ENCODE assay signal across 21 cellular contexts in the genomic region with DNA sequence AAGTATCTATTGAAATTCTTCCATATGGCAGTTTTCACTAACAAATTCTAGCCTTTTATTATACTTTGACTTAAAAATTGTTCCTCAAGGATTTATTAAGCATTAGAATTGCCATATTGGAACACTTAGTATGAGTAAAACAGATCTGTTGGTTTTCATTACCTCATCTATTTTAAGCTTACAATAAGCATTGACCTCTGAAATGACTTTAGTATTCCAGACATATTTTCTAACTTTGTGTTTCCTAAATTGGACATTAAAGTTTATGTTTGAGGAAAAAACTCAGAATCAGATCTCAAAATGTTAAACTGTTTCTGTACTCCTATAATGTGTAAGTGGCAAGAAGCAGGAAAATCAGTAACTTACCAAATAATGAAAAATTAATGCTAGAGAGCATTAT.
"Had no signal": no experiment of that assay in that cellular context is flagged by ENCODE, and none has a peak within 500 bp of the region (broad histone marks: within the 10 kb centered on the region; RNA-seq: fewer than 3 reads in every experiment).

No MANE protein-coding gene starts in this region.

- DNase-seq: activated CD4-positive, alpha-beta memory T cell treated with anti-CD3 and anti-CD28 coated beads for 36 hours; activated CD4-positive, alpha-beta T cell treated with anti-CD3 and anti-CD28 coated beads for 48 hours; activated gamma-delta T cell treated with Interleukin-2 at 50 U/mL for 16 hours; activated T-cell treated with anti-CD3 and anti-CD28 coated beads for 4 hours; cerebellar nuclear complex; effector CD4-positive, alpha-beta T cell; heart left ventricle; islet precursor cell; lower lobe of right lung; mesendoderm; mucosa of descending colon; nucleus accumbens; right lobe of liver; stimulated activated CD4-positive, alpha-beta T cell treated with anti-CD3 and anti-CD28 coated beads, Interleukin-1b, Interleukin-23, amount 100 ng/mL, for 48 hours; substantia nigra; tibial artery had no signal

- H3K27ac ChIP-seq: gastroesophageal sphincter, heart left ventricle, lower lobe of right lung, right lobe of liver, skin epidermis, tibial artery had no signal

- H3K27ac Mint-ChIP-seq: activated CD4-positive, alpha-beta memory T cell treated with anti-CD3 and anti-CD28 coated beads for 36 hours; activated naive CD4-positive, alpha-beta T cell treated with anti-CD3 and anti-CD28 coated beads, Interleukin-2, amount 50 U/mL, for 72 hours; dendritic cell treated with granulocyte-macrophage colony-stimulating factor and Interleukin-4, amounts not matched to agents 40 ng/mL and 50 ng/mL, for 4 days; stimulated activated naive CD8-positive, alpha-beta T cell treated with anti-CD3 and anti-CD28 coated beads, Interleukin-15, Interleukin-2, amounts not matched to agents 100 ng/mL and 50 ng/mL, for 24 hours had no signal

- H3K4me3 Mint-ChIP-seq: activated CD4-positive, alpha-beta memory T cell treated with anti-CD3 and anti-CD28 coated beads for 36 hours; dendritic cell treated with granulocyte-macrophage colony-stimulating factor and Interleukin-4, amounts not matched to agents 40 ng/mL and 50 ng/mL, for 4 days; stimulated activated naive CD8-positive, alpha-beta T cell treated with anti-CD3 and anti-CD28 coated beads, Interleukin-15, Interleukin-2, amounts not matched to agents 100 ng/mL and 50 ng/mL, for 24 hours had no signal

- ATAC-seq: activated naive CD4-positive, alpha-beta T cell treated with anti-CD3 and anti-CD28 coated beads, Interleukin-2, amount 50 U/mL, for 72 hours; gastroesophageal sphincter; heart left ventricle; lower lobe of right lung; mucosa of descending colon; right lobe of liver had no signal

- H3K4me3 ChIP-seq: gastroesophageal sphincter, heart left ventricle, lower lobe of right lung, mucosa of descending colon, right lobe of liver, skin epidermis, tibial artery had no signal

- H3K9me3 Mint-ChIP-seq: activated naive CD4-positive, alpha-beta T cell treated with anti-CD3 and anti-CD28 coated beads, Interleukin-2, amount 50 U/mL, for 72 hours; dendritic cell treated with granulocyte-macrophage colony-stimulating factor and Interleukin-4, amounts not matched to agents 40 ng/mL and 50 ng/mL, for 4 days; stimulated activated naive CD8-positive, alpha-beta T cell treated with anti-CD3 and anti-CD28 coated beads, Interleukin-15, Interleukin-2, amounts not matched to agents 100 ng/mL and 50 ng/mL, for 24 hours had no signal

- H3K27me3 ChIP-seq: gastroesophageal sphincter, heart left ventricle, right lobe of liver, tibial artery had no signal

- H3K27me3 Mint-ChIP-seq: activated CD4-positive, alpha-beta memory T cell treated with anti-CD3 and anti-CD28 coated beads for 36 hours; dendritic cell treated with granulocyte-macrophage colony-stimulating factor and Interleukin-4, amounts not matched to agents 40 ng/mL and 50 ng/mL, for 4 days; stimulated activated naive CD8-positive, alpha-beta T cell treated with anti-CD3 and anti-CD28 coated beads, Interleukin-15, Interleukin-2, amounts not matched to agents 100 ng/mL and 50 ng/mL, for 24 hours had no signal
